ENCODE assay signal across 9 cellular contexts in the genomic region with DNA sequence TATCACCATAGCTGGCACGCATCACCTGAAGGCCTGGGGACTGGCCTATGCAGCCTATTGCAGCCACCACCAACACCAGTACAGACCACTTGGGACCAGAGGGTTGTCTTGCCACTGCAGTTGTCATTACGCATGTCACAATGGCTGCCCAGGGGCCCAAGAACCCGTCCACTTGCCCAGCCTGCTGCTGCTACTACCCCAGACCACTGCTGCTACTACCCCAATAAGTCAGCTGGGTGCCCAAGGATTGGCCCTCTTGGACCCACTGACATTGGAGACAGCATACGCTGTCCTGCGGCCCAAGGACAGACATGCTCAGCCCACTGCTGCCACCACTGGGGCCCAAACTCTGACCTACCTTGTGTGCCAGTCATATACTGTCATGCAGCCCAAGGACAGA.
"Had no signal": no experiment of that assay in that cellular context is flagged by ENCODE, and none has a peak within 500 bp of the region (broad histone marks: within the 10 kb centered on the region; RNA-seq: fewer than 3 reads in every experiment).

No MANE protein-coding gene starts in this region.

- DNase-seq: GM23248, GOT3, H9, HCEC 1CT, KG1 had no signal

- H3K27ac ChIP-seq: GM23248, HL-60 had no signal

- H3K27ac Mint-ChIP-seq: H9 had no signal

- H3K4me3 ChIP-seq: GM23248, K562 had no signal

- H2AFZ ChIP-seq: GM23248 had no signal

- H3K9ac ChIP-seq: GM23248 had no signal

- H3K4me3 Mint-ChIP-seq: H9 had no signal

- FAIRE-seq: H54, HepG2, K562 had no signal

- ATAC-seq: K562 had no signal
